Comparison of ENCODE assay signal across 17 cellular contexts in the genomic region with DNA sequence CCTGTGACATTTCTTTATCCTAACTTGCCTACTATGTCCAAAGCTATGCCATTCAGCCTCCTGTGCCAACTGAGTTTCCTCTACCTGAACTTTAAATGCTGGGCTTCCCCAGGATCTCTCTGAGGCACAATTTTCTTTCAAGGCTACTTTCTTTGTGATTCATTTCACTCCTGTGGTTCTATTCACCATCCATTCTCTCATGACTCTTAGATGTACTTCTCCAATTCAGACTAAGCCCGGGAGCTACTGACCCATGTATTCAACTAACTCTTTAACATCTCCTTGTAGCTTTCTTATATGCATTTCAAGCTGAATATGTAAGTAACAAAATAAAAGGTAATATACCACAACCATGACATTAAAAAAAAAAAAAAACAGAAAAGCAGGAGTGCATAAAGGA.
DNase-seq lines count a peak whose midpoint lies in the region; ATAC-seq, FAIRE-seq and TF ChIP-seq lines count a peak whose summit lies in the region.
"Had no signal": no experiment of that assay in that cellular context is flagged by ENCODE, and none has a peak within 500 bp of the region (broad histone marks: within the 10 kb centered on the region; RNA-seq: fewer than 3 reads in every experiment).

No MANE protein-coding gene starts in this region.

- no peak for TF ChIP-seq CTCF in GM23338 (conservative IDR thresholded peaks at IDR 0.05; ENCODE audit: low read depth in 2 of 2)
- no peak for TF ChIP-seq CTCF in H1 (IDR thresholded peaks at IDR 0.05; ENCODE audit: control extremely low read depth in 1 of 3, insufficient read depth in 1 of 3, low read depth in 1 of 3, low read length in 3 of 3)

- no peak overlapping the region for H2BK15ac ChIP-seq in H1 (ENCODE audit: low read length)

- no peaks in the 10 kb centered on the region; the same call in 1 of the 2 replicates for H3K23me2 ChIP-seq in H1 (ENCODE audit: low read depth, low read length)

- no peak for TF ChIP-seq EP300 in H1 (IDR thresholded peaks at IDR 0.05; ENCODE audit: borderline replicate concordance in 1 of 2, low read depth in 2 of 2, low read length in 2 of 2)

- H3K27me3 ChIP-seq in GM23338 (ENCODE audit: insufficient read depth) (no peaks in the 10 kb centered on the region), NT2/D1 (ENCODE audit: insufficient read depth, insufficient read length) (no peaks in the 10 kb centered on the region), H1 (replicated peaks in 1 of 4; ENCODE audit: control insufficient read depth in 3 of 4, extremely low read depth in 1 of 4, insufficient read depth in 3 of 4, low read length in 3 of 4) (no peaks in the 10 kb centered on the region)
- H3K27me3 ChIP-seq: BLaER1 treated with 17β-estradiol and CSF1 and Interleukin-3, amounts not matched to agents 10 nM and 100 nM had no signal

- no peaks in the 10 kb centered on the region for H4K20me1 ChIP-seq in GM23338 (replicated peaks; ENCODE audit: insufficient read depth)
- H4K20me1 ChIP-seq in H1 (replicated peaks in 1 of 2; ENCODE audit: control insufficient read depth in 1 of 2, insufficient read depth in 2 of 2, low read length in 2 of 2), result no peaks in the 10 kb centered on the region
- H4K20me1 ChIP-seq: BLaER1 treated with 17β-estradiol and CSF1 and Interleukin-3, amounts not matched to agents 10 nM and 100 nM had no signal

- H2BK12ac ChIP-seq in H1 (ENCODE audit: low read depth, low read length), result no peak overlapping the region

- no peak overlapping the region for H4K91ac ChIP-seq in H1 (replicated peaks; ENCODE audit: insufficient read length, low read length)

- H2AK5ac ChIP-seq in H1 (ENCODE audit: low read depth, low read length), result no peak overlapping the region

- no peaks in the 10 kb centered on the region for H3K36me3 Mint-ChIP-seq in GM23338 (ENCODE audit: low read depth)
- H3K36me3 Mint-ChIP-seq: CD8-positive, alpha-beta T cell had no signal

- WGBS in H1 (ENCODE audit: extremely low coverage in 1 of 2, insufficient coverage in 1 of 2, insufficient read length in 1 of 2, insufficient replicate concordance in 2 of 2, low coverage in 1 of 2, low lambda C conversion rate in 2 of 2, missing lambda C conversion rate in 1 of 2), 2 experiments, result 13% methylated on average over 1 of the region's 1 CpG; no CpG with 5 or more reads in 1 of the 2 experiments

- POLR2A ChIA-PET in H1 (lab: Charles Lee; ENCODE audit: partially characterized antibody), result interaction anchor here (0.7 kb wide), 1 partner anchor 12 kb away, joined by 3 read pairs; no protein-coding TSS in a partner anchor

- H3K18ac ChIP-seq in H1 (ENCODE audit: extremely low read depth, low read length), result no peak overlapping the region

- H3F3A ChIP-seq in GM23338 (replicated peaks; ENCODE audit: low read depth), result no peaks in the 10 kb centered on the region

- H2BK5ac ChIP-seq in H1 (ENCODE audit: low read depth, low read length), result no peak overlapping the region

- no peak for TF ChIP-seq POLR2A in H1 (IDR thresholded peaks at IDR 0.05; ENCODE audit: control extremely low read depth in 1 of 2, low read depth in 2 of 2, low read length in 2 of 2)

- H3K9ac ChIP-seq in NT2/D1 (ENCODE audit: insufficient read length, low read depth) (no peak overlapping the region), H1 (replicated peaks in 1 of 4; ENCODE audit: extremely low read depth in 1 of 4, low read depth in 3 of 4, low read length in 3 of 4) (no peak overlapping the region)
- H3K9ac ChIP-seq: BLaER1 treated with 17β-estradiol and CSF1 and Interleukin-3, amounts not matched to agents 10 nM and 100 nM had no signal

- TF ChIP-seq RAD21 in H1 (IDR thresholded peaks at IDR 0.05 in 1 of 2, conservative IDR thresholded peaks at IDR 0.05 in 1 of 2; ENCODE audit: low read depth in 2 of 2, low read length in 2 of 2), result no peak; a peak in 1 of 4 replicates

- H3K79me2 ChIP-seq in GM23338 (replicated peaks; ENCODE audit: insufficient read depth), result no peaks in the 10 kb centered on the region
- no peaks in the 10 kb centered on the region for H3K79me2 ChIP-seq in H1 (ENCODE audit: control insufficient read depth in 1 of 2, insufficient read depth in 2 of 2, low read length in 2 of 2)

- peaks cover 21% of the 10 kb centered on the region for H3K4me1 Mint-ChIP-seq in GM23338
- H3K4me1 Mint-ChIP-seq: B cell had no signal

- no peak overlapping the region for H2BK20ac ChIP-seq in H1 (ENCODE audit: low read length)

- H3K4me1 ChIP-seq in GM23338 (ENCODE audit: insufficient read depth), result peaks cover 15% of the 10 kb centered on the region; the same call in 1 of the 2 replicates
- no peaks in the 10 kb centered on the region for H3K4me1 ChIP-seq in NT2/D1 (ENCODE audit: insufficient read depth, insufficient read length)
- peaks cover 0 to 10% (median 4%) of the 10 kb centered on the region in 4 experiments; a peak in 4 of 7 replicates for H3K4me1 ChIP-seq in H1 (replicated peaks in 1 of 4; ENCODE audit: control insufficient read depth in 3 of 4, insufficient read depth in 4 of 4, low read length in 3 of 4)

- ATAC-seq in GM23338 (peak; percentile 99), GM21619 (IDR thresholded peaks at IDR 0.05; ENCODE audit: unreplicated experiment) (no peak), GM21825 (IDR thresholded peaks at IDR 0.05; ENCODE audit: unreplicated experiment) (no peak)
- ATAC-seq: CD8-positive, alpha-beta T cell; GM12878 had no signal

- H3K27me3 Mint-ChIP-seq in GM23338 (ENCODE audit: insufficient read depth, low read depth, poor library complexity), result peaks cover 7% of the 10 kb centered on the region
- H3K27me3 Mint-ChIP-seq: B cell had no signal

- CTCF ChIA-PET in H1 (lab: Charles Lee; ENCODE audit: partially characterized antibody), result interaction anchor here (0.7 kb wide), 1 partner anchor 1059 kb away, joined by 3 read pairs; no protein-coding TSS in a partner anchor

- H3K79me1 ChIP-seq in H1 (ENCODE audit: low read depth, low read length), result no peaks in the 10 kb centered on the region

- H3K9me3 Mint-ChIP-seq in GM23338, result no peaks in the 10 kb centered on the region

- no peak overlapping the region for H3K27ac Mint-ChIP-seq in GM23338
- H3K27ac Mint-ChIP-seq: B cell; CD8-positive, alpha-beta T cell had no signal

- H3K4ac ChIP-seq in H1 (replicated peaks; ENCODE audit: insufficient read length, low read depth, low read length), result no peak overlapping the region

- no peak overlapping the region for H3K56ac ChIP-seq in H1 (replicated peaks; ENCODE audit: insufficient read length, low read depth, low read length)

- no peaks in the 10 kb centered on the region for H3K36me3 ChIP-seq in GM23338 (ENCODE audit: insufficient read depth)
- H3K36me3 ChIP-seq in NT2/D1 (ENCODE audit: insufficient read depth, insufficient read length, low read length), result no peaks in the 10 kb centered on the region
- no peaks in the 10 kb centered on the region; a peak in 1 of 8 replicates for H3K36me3 ChIP-seq in H1 (ENCODE audit: control insufficient read depth in 2 of 4, insufficient read depth in 4 of 4, low read length in 3 of 4)
- H3K36me3 ChIP-seq: BLaER1 treated with 17β-estradiol and CSF1 and Interleukin-3, amounts not matched to agents 10 nM and 100 nM had no signal

- H3K27ac ChIP-seq in GM23338 (ENCODE audit: low read depth) (no peak overlapping the region), H1 (ENCODE audit: low read depth, low read length) (no peak overlapping the region)
- H3K27ac ChIP-seq: BLaER1 treated with 17β-estradiol and CSF1 and Interleukin-3, amounts not matched to agents 10 nM and 100 nM had no signal

- H3K4me3 ChIP-seq in GM23338, result no peak overlapping the region
- H3K4me3 ChIP-seq in NT2/D1 (ENCODE audit: insufficient read length, low read depth), result no peak overlapping the region
- H3K4me3 ChIP-seq in H1 (ENCODE audit: extremely low read depth in 1 of 4, insufficient read depth in 2 of 4, low read depth in 3 of 4, low read length in 4 of 4), result no peak overlapping the region
- H3K4me3 ChIP-seq: BLaER1 treated with 17β-estradiol and CSF1 and Interleukin-3, amounts not matched to agents 10 nM and 100 nM; GM12878 had no signal

- H2AFZ ChIP-seq in GM23338 (no peak overlapping the region), H1 (ENCODE audit: low read length) (no peak overlapping the region)

- peaks cover 3% of the 10 kb centered on the region; the same call in 1 of the 2 replicates for H3K9me2 ChIP-seq in GM23338 (ENCODE audit: insufficient read depth)

- no peak overlapping the region for H3K14ac ChIP-seq in H1 (ENCODE audit: insufficient read length)

- H3K4me2 ChIP-seq in GM23338 (peak overlapping the region; percentile 24; the same call in 1 of the 2 replicates), H1 (ENCODE audit: insufficient read depth in 1 of 2, low read depth in 2 of 2, low read length in 2 of 2) (no peak overlapping the region; a peak in 1 of 4 replicates)
- H3K4me2 ChIP-seq: BLaER1 treated with 17β-estradiol and CSF1 and Interleukin-3, amounts not matched to agents 10 nM and 100 nM had no signal

- no peak overlapping the region for H2BK120ac ChIP-seq in H1 (replicated peaks; ENCODE audit: low read depth, low read length)

- no peak overlapping the region for H4K8ac ChIP-seq in H1 (ENCODE audit: extremely low read depth, insufficient read depth, low read length)

- no peak for FAIRE-seq in H1 (lab: Jason Lieb, UNC)
- FAIRE-seq: GM12878, H54 had no signal

- H4K5ac ChIP-seq in H1 (ENCODE audit: insufficient read length, low read depth, low read length), result no peak overlapping the region

- peak; percentile 68 for DNase-seq in GM23338 (ENCODE audit: low spot score)
- peak; percentile 54 for DNase-seq in NT2/D1 (ENCODE audit: low read depth, low spot score)
- DNase-seq in H1 (ENCODE audit: low read depth in 1 of 2, low spot score in 2 of 2), result no peak
- DNase-seq in iPS-NIHi11 (ENCODE audit: low spot score), result peak; percentile 45
- DNase-seq in activated CD4-positive, alpha-beta T cell treated with anti-CD3 and anti-CD28 coated beads for 1 hour, result no peak
- DNase-seq in effector CD8-positive, alpha-beta T cell (lab: John Stamatoyannopoulos, UW), result no peak
- DNase-seq: 8988T; Calu3; CD8-positive, alpha-beta T cell; DMS79 treated with DMSO at 0.1 percent for 48 hours; KG1 had no signal

- H3K9me3 ChIP-seq in NT2/D1 (ENCODE audit: insufficient read depth, low read length) (no peaks in the 10 kb centered on the region), H1 (ENCODE audit: insufficient read depth in 2 of 2, low read depth in 1 of 2, low read length in 1 of 2) (no peaks in the 10 kb centered on the region)
- H3K9me3 ChIP-seq: BLaER1 treated with 17β-estradiol and CSF1 and Interleukin-3, amounts not matched to agents 10 nM and 100 nM had no signal

- H3K4me3 Mint-ChIP-seq in GM23338, result no peak overlapping the region
- H3K4me3 Mint-ChIP-seq: B cell; CD8-positive, alpha-beta T cell had no signal

- no peak overlapping the region for H3K23ac ChIP-seq in H1 (ENCODE audit: insufficient read length)

TF ChIP-seq in GM23338, 12 proteins besides CTCF, POLR2A, EP300 and RAD21 (continues in another document):
- TF ChIP-seq CREB1 (CRISPR knock-in tag; IDR thresholded peaks at IDR 0.05; ENCODE audit: low read depth) (no peak), ZNF331 (CRISPR knock-in tag; IDR thresholded peaks at IDR 0.05; ENCODE audit: low read depth) (no peak)

Comparison
In these comparisons a context has a peak if more than half of its experiments do, and no peak if none do; other contexts are left out.
1. DNase-seq: peak in GM23338 (single experiment), NT2/D1 (single experiment) and iPS-NIHi11 (single experiment); none in H1 (0 of 2), activated CD4-positive, alpha-beta T cell treated with anti-CD3 and anti-CD28 coated beads for 1 hour (single experiment) and effector CD8-positive, alpha-beta T cell (single experiment).